In genomic region chr10:121498071-121498470, GRCh38 we compare ENCODE assay signal across 1 cellular context.
TF ChIP-seq lines count a peak whose summit lies in the region.

No MANE protein-coding gene starts in this region.

TF ChIP-seq in HCT116, 20 proteins besides CTCF, POLR2A, EP300 and RAD21 (continued from another document):
- no peak for TF ChIP-seq REST (IDR thresholded peaks at IDR 0.05; ENCODE audit: low read depth)
- no peak for TF ChIP-seq ZBTB33 (IDR thresholded peaks at IDR 0.05; ENCODE audit: extremely low read depth, insufficient replicate concordance, low read length)
- TF ChIP-seq ZNF274 (IDR thresholded peaks at IDR 0.05; ENCODE audit: low read depth, low read length), result no peak
- TF ChIP-seq SRF (IDR thresholded peaks at IDR 0.05; ENCODE audit: low read depth), result no peak
- TF ChIP-seq POLR2AphosphoS5 (IDR thresholded peaks at IDR 0.05; ENCODE audit: low read depth, low read length), result no peak
- no peak for TF ChIP-seq EZH2 (IDR thresholded peaks at IDR 0.05)
- no peak for TF ChIP-seq CBX3 (IDR thresholded peaks at IDR 0.05; ENCODE audit: low read depth)
- TF ChIP-seq MAX (IDR thresholded peaks at IDR 0.05), result no peak
- TF ChIP-seq ELF1 (IDR thresholded peaks at IDR 0.05; ENCODE audit: borderline replicate concordance, low read depth), result no peak
- TF ChIP-seq EZH2phosphoT487 (IDR thresholded peaks at IDR 0.05; ENCODE audit: borderline replicate concordance), result no peak
- TF ChIP-seq JUND (IDR thresholded peaks at IDR 0.05), result no peak
- no peak for TF ChIP-seq TCF7L2 (IDR thresholded peaks at IDR 0.05; ENCODE audit: borderline replicate concordance, extremely low read depth, insufficient read depth, insufficient read length)
- no peak for TF ChIP-seq SIN3A (IDR thresholded peaks at IDR 0.05; ENCODE audit: low read depth)
- no peak for TF ChIP-seq SP1 (IDR thresholded peaks at IDR 0.05; ENCODE audit: low read depth)
